ENCODE assay signal across 8 cellular contexts in the genomic region with DNA sequence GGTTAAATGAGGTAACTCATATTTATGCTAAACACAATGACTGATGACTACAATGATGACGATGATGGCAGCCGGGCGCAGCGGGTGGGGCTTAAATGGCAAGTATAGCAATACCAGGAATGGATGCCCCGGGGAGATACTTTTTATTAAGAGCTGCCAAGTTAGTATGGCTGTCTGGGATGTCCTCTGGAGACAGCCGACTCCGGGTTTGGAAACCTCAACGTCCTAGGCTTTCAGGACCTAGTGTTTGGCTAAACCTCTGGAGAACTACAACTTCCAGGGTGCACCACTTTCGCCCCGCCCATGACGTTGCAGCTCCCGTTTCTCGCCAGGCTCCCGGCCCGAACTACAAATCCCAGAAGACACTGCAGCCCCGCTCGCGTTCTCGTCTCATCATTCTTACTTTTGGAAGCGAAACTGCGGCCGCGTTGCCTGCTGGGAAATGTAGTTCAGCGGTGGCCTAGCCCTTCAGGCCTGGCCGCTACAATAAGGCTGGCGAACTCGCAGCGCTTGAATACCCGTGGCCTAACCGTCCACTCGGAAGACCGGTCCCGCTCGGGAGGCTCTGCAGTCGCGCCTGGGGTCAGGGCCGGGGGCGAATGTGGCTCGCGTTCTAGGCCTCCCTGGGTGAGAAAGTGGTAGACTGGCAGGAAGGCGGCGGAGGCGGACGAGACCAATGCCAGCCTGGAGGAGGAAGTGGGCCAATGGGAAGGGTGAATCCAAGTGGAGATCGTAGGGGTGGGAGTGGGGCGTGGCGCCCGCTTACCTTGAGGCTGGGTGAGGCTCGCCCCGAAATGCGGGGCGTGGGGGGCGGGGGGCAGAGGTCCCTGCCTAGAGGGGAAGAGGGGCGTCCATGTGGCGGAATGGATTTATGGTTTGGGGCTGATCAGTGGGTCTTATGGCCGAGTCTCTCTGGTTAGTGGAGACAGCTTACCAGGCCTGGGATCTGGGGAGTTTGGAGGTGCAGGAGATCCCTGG. TPM values are rescaled to one million over a fixed set of nuclear protein-coding genes. Genes with fewer than 3 reads are reported as not detected.
DNase-seq lines count a peak whose midpoint lies in the region; ATAC-seq, FAIRE-seq and TF ChIP-seq lines count a peak whose summit lies in the region.

Gene SMARCAL1 (plus strand): TSS at position 463 of the 978 bp plus-strand sequence. CDS start 2,221 bp downstream, outside the sequence.

- H3K27me3 ChIP-seq in keratinocyte (ENCODE audit: control insufficient read depth, extremely low read depth, insufficient read depth, low read length): no peaks in the 10 kb centered on the region

- no peaks in the 10 kb centered on the region for H3K9me3 Mint-ChIP-seq in chondrocyte (ENCODE audit: low read depth)

- H3K9me3 ChIP-seq in keratinocyte (ENCODE audit: control insufficient read depth, low read depth, low read length): no peaks in the 10 kb centered on the region

- H3K79me2 ChIP-seq in keratinocyte (ENCODE audit: control insufficient read depth, insufficient read depth, low read length): peaks cover 7% of the 10 kb centered on the region

- H3K4me1 Mint-ChIP-seq in chondrocyte (ENCODE audit: low read depth): peaks cover 14% of the 10 kb centered on the region

- peak within 1 kb of the TSS; percentile 83 to 93 (median 85) for H3K4me3 ChIP-seq in keratinocyte (ENCODE audit: control insufficient read depth in 2 of 3, extremely low read depth in 1 of 3, insufficient read depth in 2 of 3, low read depth in 1 of 3, low read length in 3 of 3)

- H3K27ac ChIP-seq in keratinocyte (ENCODE audit: control insufficient read depth, insufficient read depth, low read length): peak within 1 kb of the TSS; percentile 85

- H3K27me3 Mint-ChIP-seq in chondrocyte (ENCODE audit: low read depth): no peaks in the 10 kb centered on the region

- H3K9me1 ChIP-seq in keratinocyte (ENCODE audit: control insufficient read depth, extremely low read depth, insufficient read depth, low read length): no peaks in the 10 kb centered on the region

- TF ChIP-seq CTCF in chondrocyte (IDR thresholded peaks at IDR 0.05): no peak
- no peak for TF ChIP-seq CTCF in keratinocyte (optimal IDR thresholded peaks at IDR 0.05 in 1 of 3, IDR thresholded peaks at IDR 0.05 in 1 of 3, conservative IDR thresholded peaks at IDR 0.05 in 1 of 3; ENCODE audit: extremely low read depth in 1 of 3, insufficient read depth in 2 of 3, low read length in 3 of 3)

- peak; percentile 85 for FAIRE-seq in keratinocyte (lab: Jason Lieb, UNC)

- peak; percentile 75 for TF ChIP-seq POLR2A in GM19099 (IDR thresholded peaks at IDR 0.05; ENCODE audit: extremely low read depth, insufficient read length, low read depth)

- peak; percentile 97 for DNase-seq in AG20443 (ENCODE audit: low spot score)
- DNase-seq in NCI-H510A (lab: John Stamatoyannopoulos, UW): peak; percentile 97
- DNase-seq in activated CD4-positive, alpha-beta T cell treated with anti-CD3 and anti-CD28 coated beads for 1 hour: peak; percentile 98
- DNase-seq in chondrocyte (ENCODE audit: low spot score): peak; percentile 99
- peak; percentile 78 for DNase-seq in keratinocyte (ENCODE audit: low read depth, low spot score)
- peak; percentile 93 to 97 for DNase-seq in stimulated activated CD4-positive, alpha-beta T cell treated with anti-CD3 and anti-CD28 coated beads, Interleukin-15, amount 100 ng/mL, for 1 hour (ENCODE audit: low read depth in 1 of 2, low spot score in 1 of 2)

- H2AFZ ChIP-seq in keratinocyte (ENCODE audit: control insufficient read depth, low read length): peak within 1 kb of the TSS; percentile 99

- H4K20me1 ChIP-seq in keratinocyte (ENCODE audit: control insufficient read depth, extremely low read depth, insufficient read depth, low read length): no peaks in the 10 kb centered on the region

- peak within 1 kb of the TSS; percentile 78 for H3K4me2 ChIP-seq in keratinocyte (ENCODE audit: control insufficient read depth, extremely low read depth, insufficient read depth, low read depth, low read length)

- H3K36me3 ChIP-seq in keratinocyte (ENCODE audit: control insufficient read depth in 2 of 2, extremely low read depth in 1 of 2, insufficient read depth in 2 of 2, low read length in 2 of 2): peaks cover 14 to 16% of the 10 kb centered on the region in 2 experiments

- dilution Hi-C loops in keratinocyte (cut with MboI; ENCODE audit: extremely low pct_ligation_motif_present, low sequenced_read_pairs): no loop called here

- ATAC-seq in HG03432 (IDR thresholded peaks at IDR 0.05; ENCODE audit: unreplicated experiment): peak; percentile 94

- H3K36me3 Mint-ChIP-seq in chondrocyte (ENCODE audit: low read depth): peaks cover 3% of the 10 kb centered on the region

- peak within 1 kb of the TSS; percentile 98 for H3K27ac Mint-ChIP-seq in chondrocyte (ENCODE audit: unreplicated experiment)

- H3K4me1 ChIP-seq in keratinocyte (ENCODE audit: control insufficient read depth, extremely low read depth, insufficient read depth, low read length): no peaks in the 10 kb centered on the region

- H3K9ac ChIP-seq in keratinocyte (ENCODE audit: control insufficient read depth, extremely low read depth, insufficient read depth, low read length): peak within 1 kb of the TSS; percentile 90

- H3K4me3 Mint-ChIP-seq in chondrocyte (ENCODE audit: unreplicated experiment): peak within 1 kb of the TSS; percentile 94

RNA-seq across cellular contexts. Expression of gene SMARCAL1, which starts in this region (rescaled TPM):
- 23.7 to 26.3 TPM (median 25.8 TPM) in 3 replicates for total RNA-seq in chondrocyte
- polyA plus RNA-seq in keratinocyte: 25.8 to 32.2 TPM (median 26.3 TPM) in 3 replicates
- polyA plus RNA-seq in keratinocyte (2011; ENCODE audit: low read depth): 12.6 TPM
- 28.6 and 29.7 TPM in 2 replicates for polyA plus RNA-seq in keratinocyte (2011; cell fraction: cytosol; rRNA removed)
- 27.6 and 34.1 TPM in 2 replicates for polyA plus RNA-seq in keratinocyte (2011; cell fraction: nucleus; rRNA removed)
- polyA plus RNA-seq in keratinocyte (2012; ENCODE audit: low replicate concordance): 10.1 and 22.4 TPM in 2 replicates
- polyA minus RNA-seq in keratinocyte: 39.4 to 52.7 TPM (median 50.7 TPM) in 3 replicates
- polyA minus RNA-seq in keratinocyte (2011; cell fraction: cytosol; rRNA and poly(A)+ RNA removed): 53.7 TPM
- polyA minus RNA-seq in keratinocyte (2011; cell fraction: nucleus; rRNA and poly(A)+ RNA removed): 42.9 and 57.5 TPM in 2 replicates

Comparison
In these comparisons a context has a peak if more than half of its experiments do, and no peak if none do; other contexts are left out.
1. Peak in every context shown above with its lines: DNase-seq, ATAC-seq, H3K4me3 ChIP-seq and H3K27ac ChIP-seq.